ENCODE assay signal across 9 cellular contexts in the genomic region with DNA sequence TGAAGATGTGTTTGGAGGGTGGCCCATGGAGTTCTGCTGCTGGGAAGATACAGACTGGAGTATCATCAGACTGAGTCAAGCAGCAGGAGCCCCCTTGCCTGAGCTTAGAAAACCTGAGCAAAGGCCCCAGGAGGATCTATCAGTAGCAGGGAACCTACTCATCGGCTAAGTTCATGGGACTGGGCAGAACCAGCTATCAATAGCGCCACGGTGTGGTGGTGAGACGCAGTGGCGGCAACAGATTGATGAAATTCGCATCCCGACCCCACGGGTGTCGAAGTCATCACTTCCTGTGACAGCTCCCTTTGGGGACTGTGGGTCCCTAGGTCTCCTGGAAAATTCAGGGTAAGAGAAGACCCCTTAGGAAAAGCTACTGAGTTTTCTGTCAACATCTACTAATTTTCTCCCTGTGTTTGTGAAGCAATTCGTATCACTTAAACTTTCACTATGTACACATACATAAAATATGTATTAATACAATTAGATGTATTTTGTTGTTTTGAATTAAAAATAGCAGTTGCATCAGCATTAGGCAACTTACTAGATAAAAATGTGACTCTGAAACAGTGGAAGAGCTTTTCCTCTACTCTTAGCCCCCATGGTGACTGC. TPM values are rescaled to one million over a fixed set of nuclear protein-coding genes. Genes with fewer than 3 reads are reported as not detected.
A peak's percentile ranks its signal among the peaks of the same experiment; 100 is the strongest.
DNase-seq lines count a peak whose midpoint lies in the region; ATAC-seq and TF ChIP-seq lines count a peak whose summit lies in the region.
"Had no signal": no experiment of that assay in that cellular context is flagged by ENCODE, and none has a peak within 500 bp of the region (broad histone marks: within the 10 kb centered on the region; RNA-seq: fewer than 3 reads in every experiment).

No MANE protein-coding gene starts in this region.

- no peak overlapping the region for H3K4me3 ChIP-seq in transverse colon

- H3K36me3 ChIP-seq in transverse colon: no peaks in the 10 kb centered on the region

- 19 to 60% methylated on average over 1 to 10 of the region's 10 CpGs for WGBS in transverse colon (ENCODE audit: low coverage in 1 of 2), 2 donors

- TF ChIP-seq CTCF in VCaP (conservative IDR thresholded peaks at IDR 0.05): peak; percentile 70
- TF ChIP-seq CTCF in transverse colon (IDR thresholded peaks at IDR 0.05): peak; percentile 43 to 61 (median 53)

- H3K27ac ChIP-seq in VCaP (no peak overlapping the region), transverse colon (no peak overlapping the region)

- in situ Hi-C loops in transverse colon (cut with MboI; ENCODE audit: low pct_ligation_motif_present in 1 of 4, low pct_unique_long_range_greater_than_20kb in 1 of 4, low sequenced_read_pairs in 3 of 4): loop anchor here in 2 of 4 donors (10.0 to 25.0 kb wide), 2 partner anchors 132 to 145 kb away; no protein-coding TSS in a partner anchor

- peaks cover 0 to 7% (median 3%) of the 10 kb centered on the region in 4 donors for H3K4me1 ChIP-seq in transverse colon

- no peaks in the 10 kb centered on the region for H3K9me3 ChIP-seq in transverse colon

- TF ChIP-seq EP300 in transverse colon (IDR thresholded peaks at IDR 0.05; ENCODE audit: low read depth): no peak

- no peak for TF ChIP-seq POLR2A in transverse colon (IDR thresholded peaks at IDR 0.05)

- ATAC-seq in HG03045 (IDR thresholded peaks at IDR 0.05; ENCODE audit: unreplicated experiment): no peak

- intact Hi-C loops in transverse colon (cut with DNase I; ENCODE audit: low total_unique reads): no loop called here

- peaks cover 25% of the 10 kb centered on the region for H3K27me3 ChIP-seq in transverse colon

- DNase-seq in EL (peak; percentile 46), LHCN-M2 (ENCODE audit: low read depth) (peak; percentile 35), myocyte (ENCODE audit: low read depth) (peak; percentile 45), transverse colon (peak; percentile 31), cerebellum (ENCODE audit: low spot score) (no peak)
- peak; percentile 8 for DNase-seq in effector CD8-positive, alpha-beta T cell (lab: John Stamatoyannopoulos, UW)
- DNase-seq: activated B cell treated with CpG ODN at 0.5 μM for 24 hours had no signal

RNA-seq across cellular contexts. Expression of a gene that starts 7.1 kb away (rescaled TPM):
- 0.17 TPM in 1 of 2 replicates, not detected in the other for total RNA-seq in LHCN-M2 (2014; rRNA removed)
- polyA plus RNA-seq in LHCN-M2 (2012): 0.06 TPM
- 57.2 and 58.9 TPM in 2 replicates for total RNA-seq in myocyte
- polyA plus RNA-seq in myocyte (2012): 32.0 TPM
- total RNA-seq in transverse colon: not detected
- 0.09 TPM for total RNA-seq in cerebellum
- total RNA-seq: activated B cell treated with CpG ODN at 0.5 μM for 24 hours had no signal

RNA-seq across cellular contexts. Expression of a gene that starts 7.7 kb away (rescaled TPM):
- total RNA-seq in LHCN-M2 (2014; rRNA removed): not detected in 2 replicates
- not detected for polyA plus RNA-seq in LHCN-M2 (2012)
- not detected in 2 replicates for total RNA-seq in myocyte
- 0.25 TPM for polyA plus RNA-seq in myocyte (2012)
- not detected for total RNA-seq in transverse colon
- not detected for total RNA-seq in cerebellum
- total RNA-seq: activated B cell treated with CpG ODN at 0.5 μM for 24 hours had no signal

RNA-seq across cellular contexts. Expression of a gene that starts 35.0 kb away (rescaled TPM):
- 105 and 114 TPM in 2 replicates for total RNA-seq in LHCN-M2 (2014; rRNA removed)
- polyA plus RNA-seq in LHCN-M2 (2012): 94.6 TPM
- 86.5 and 88.2 TPM in 2 replicates for total RNA-seq in myocyte
- polyA plus RNA-seq in myocyte (2012): 109 TPM
- 10 to 100 TPM in 3 of 4 donors, 1 to 10 TPM in 1; 6.7 to 35.4 (median 29.4) TPM for total RNA-seq in transverse colon
- 47.4 TPM for total RNA-seq in cerebellum

Comparison
In these comparisons a context has a peak if more than half of its experiments do, and no peak if none do; other contexts are left out.
1. RNA of a gene that starts 7.1 kb away (total RNA-seq): 57.2 to 58.9 TPM in myocyte; 0.17 TPM in LHCN-M2, 0.09 TPM in cerebellum (single experiment) and not detected in transverse colon; every median in the first group is over 10 times any median in the second.